ENCODE assay signal across 9 cellular contexts in the genomic region with DNA sequence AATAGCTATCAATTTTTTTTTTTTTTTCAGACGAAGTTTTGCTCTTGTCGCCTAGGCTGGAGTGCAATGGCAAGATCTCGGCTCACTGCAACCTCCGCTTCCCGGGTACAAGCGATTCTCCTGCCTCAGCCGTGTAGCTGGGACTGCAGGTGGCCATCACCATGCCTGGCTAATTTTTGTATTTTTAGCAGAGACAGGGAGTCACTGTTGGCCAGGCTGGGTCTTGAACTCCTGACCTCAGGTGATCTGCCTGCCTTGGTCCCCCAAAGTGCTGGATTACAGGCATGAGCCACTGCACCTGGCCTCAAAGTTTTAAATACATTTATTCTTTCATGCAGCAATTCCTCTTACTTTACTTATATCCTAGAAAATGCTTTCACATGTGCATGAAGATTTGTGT. TPM values are rescaled to one million over a fixed set of nuclear protein-coding genes. Genes with fewer than 3 reads are reported as not detected.
A peak's percentile ranks its signal among the peaks of the same experiment; 100 is the strongest.
DNase-seq lines count a peak whose midpoint lies in the region; ATAC-seq and TF ChIP-seq lines count a peak whose summit lies in the region.
"Had no signal": no experiment of that assay in that cellular context is flagged by ENCODE, and none has a peak within 500 bp of the region (broad histone marks: within the 10 kb centered on the region; RNA-seq: fewer than 3 reads in every experiment).

No MANE protein-coding gene starts in this region.

- no peaks in the 10 kb centered on the region for H3K27me3 Mint-ChIP-seq in stimulated activated naive CD8-positive, alpha-beta T cell treated with anti-CD3 and anti-CD28 coated beads, Interleukin-15, Interleukin-2, amounts not matched to agents 100 ng/mL and 50 ng/mL, for 24 hours

- no peak for TF ChIP-seq POLR2A in Peyer's patch (IDR thresholded peaks at IDR 0.05)
- no peak for TF ChIP-seq POLR2A in esophagus squamous epithelium (IDR thresholded peaks at IDR 0.05)

- H3K27ac ChIP-seq in Peyer's patch: peak overlapping the region; percentile 66 to 84 (median 74)
- peak overlapping the region; percentile 19 to 86 (median 54) for H3K27ac ChIP-seq in esophagus squamous epithelium
- no peak overlapping the region for H3K27ac ChIP-seq in aorta (ENCODE audit: low read depth in 1 of 2, low read length in 2 of 2)

- TF ChIP-seq CTCF in Peyer's patch (IDR thresholded peaks at IDR 0.05): no peak
- no peak for TF ChIP-seq CTCF in esophagus squamous epithelium (IDR thresholded peaks at IDR 0.05)

- H3K36me3 ChIP-seq in Peyer's patch: peaks cover 0 to 35% (median 0%) of the 10 kb centered on the region in 3 donors
- peaks cover 0 to 26% (median 5%) of the 10 kb centered on the region in 3 donors for H3K36me3 ChIP-seq in esophagus squamous epithelium
- no peaks in the 10 kb centered on the region for H3K36me3 ChIP-seq in aorta (ENCODE audit: control insufficient read depth in 1 of 2, insufficient read depth in 2 of 2, low read length in 1 of 2)

- H3K4me3 ChIP-seq in Peyer's patch: no peak overlapping the region
- no peak overlapping the region for H3K4me3 ChIP-seq in esophagus squamous epithelium
- no peak overlapping the region for H3K4me3 ChIP-seq in aorta (ENCODE audit: low read length in 2 of 2)

- ATAC-seq in stimulated activated naive CD8-positive, alpha-beta T cell treated with anti-CD3 and anti-CD28 coated beads, Interleukin-15, Interleukin-2, amounts not matched to agents 100 U/mL and 50 U/mL, for 24 hours: no peak
- ATAC-seq in aorta (ENCODE audit: low FRiP score): no peak

- peak overlapping the region; percentile 70 for H3K4me3 Mint-ChIP-seq in stimulated activated naive CD8-positive, alpha-beta T cell treated with anti-CD3 and anti-CD28 coated beads, Interleukin-15, Interleukin-2, amounts not matched to agents 100 ng/mL and 50 ng/mL, for 24 hours

- intact Hi-C loops in esophagus squamous epithelium (cut with DNase I): no loop called here
- intact Hi-C loops in aorta (cut with DNase I): no loop called here

- H3K36me3 Mint-ChIP-seq in stimulated activated naive CD8-positive, alpha-beta T cell treated with anti-CD3 and anti-CD28 coated beads, Interleukin-15, Interleukin-2, amounts not matched to agents 100 ng/mL and 50 ng/mL, for 24 hours (ENCODE audit: low read depth): peaks cover 63% of the 10 kb centered on the region

- H3K4me1 ChIP-seq in Peyer's patch (peaks cover 3 to 60% (median 17%) of the 10 kb centered on the region in 4 donors), esophagus squamous epithelium (peaks cover 24 to 74% (median 29%) of the 10 kb centered on the region in 3 donors), aorta (ENCODE audit: control insufficient read depth in 1 of 2, insufficient read depth in 2 of 2, low read length in 2 of 2) (no peaks in the 10 kb centered on the region)

- no peaks in the 10 kb centered on the region for H3K9me3 ChIP-seq in Peyer's patch
- H3K9me3 ChIP-seq in esophagus squamous epithelium: no peaks in the 10 kb centered on the region
- no peaks in the 10 kb centered on the region for H3K9me3 ChIP-seq in aorta (ENCODE audit: control insufficient read depth, low read length)

- H3K27me3 ChIP-seq in Peyer's patch (no peaks in the 10 kb centered on the region), esophagus squamous epithelium (no peaks in the 10 kb centered on the region), aorta (ENCODE audit: control insufficient read depth in 1 of 2, insufficient read depth in 2 of 2, low read length in 1 of 2) (no peaks in the 10 kb centered on the region)

- no peak for DNase-seq in stimulated activated naive CD8-positive, alpha-beta T cell treated with anti-CD3 and anti-CD28 coated beads, Interleukin-15, Interleukin-2, amounts not matched to agents 100 U/mL and 50 U/mL, for 24 hours
- DNase-seq in Peyer's patch (peak in 2 of 3 donors; percentile 12 to 52), esophagus squamous epithelium (lab: John Stamatoyannopoulos, UW) (no peak), dedifferentiated amniotic fluid mesenchymal stem cell (ENCODE audit: extremely low spot score) (no peak), NCI-H748 (lab: John Stamatoyannopoulos, UW; ENCODE audit: unreplicated experiment) (no peak), aorta (no peak), NCI-H2081 (lab: John Stamatoyannopoulos, UW) (no peak)
- DNase-seq: left ventricle myocardium superior had no signal

- H3K4me1 Mint-ChIP-seq in stimulated activated naive CD8-positive, alpha-beta T cell treated with anti-CD3 and anti-CD28 coated beads, Interleukin-15, Interleukin-2, amounts not matched to agents 100 ng/mL and 50 ng/mL, for 24 hours (ENCODE audit: low read depth): peaks cover 89% of the 10 kb centered on the region

- H3K9me3 Mint-ChIP-seq in stimulated activated naive CD8-positive, alpha-beta T cell treated with anti-CD3 and anti-CD28 coated beads, Interleukin-15, Interleukin-2, amounts not matched to agents 100 ng/mL and 50 ng/mL, for 24 hours: no peaks in the 10 kb centered on the region

- peak overlapping the region; percentile 89 for H3K27ac Mint-ChIP-seq in stimulated activated naive CD8-positive, alpha-beta T cell treated with anti-CD3 and anti-CD28 coated beads, Interleukin-15, Interleukin-2, amounts not matched to agents 100 ng/mL and 50 ng/mL, for 24 hours

- WGBS in esophagus squamous epithelium, 2 donors: 80 to 89% methylated on average over 7 of the region's 7 CpGs
- 93% methylated on average over 7 of the region's 7 CpGs for WGBS in aorta, 2 donors

RNA-seq across cellular contexts. Expression of gene TRIM14, which starts 17.6 kb away (rescaled TPM):
- total RNA-seq in Peyer's patch (100 to 1,000 TPM in 1 of 4 donors, 10 to 100 TPM in 3; 61.1 to 101 (median 72.0) TPM), esophagus squamous epithelium (10 to 100 TPM; 21.0 to 39.2 (median 31.6) TPM), aorta (10 to 100 TPM in 1 of 2 donors, 1 to 10 TPM in 1; 8.5 to 17.6 TPM)
- polyA plus RNA-seq in aorta: 1 to 10 TPM; 1.5 to 5.6 TPM

RNA-seq across cellular contexts. Expression of gene NANS, which starts 44.9 kb away (rescaled TPM):
- total RNA-seq in Peyer's patch: 10 to 100 TPM; 46.4 to 90.8 (median 76.7) TPM
- 10 to 100 TPM; 46.2 to 72.0 (median 58.4) TPM for total RNA-seq in esophagus squamous epithelium
- 10 to 100 TPM; 40.8 to 47.3 TPM for total RNA-seq in aorta
- 10 to 100 TPM; 39.2 to 57.1 TPM for polyA plus RNA-seq in aorta

Comparison
In these comparisons a context has a peak if more than half of its experiments do, and no peak if none do; other contexts are left out.
1. DNase-seq: peak in Peyer's patch (2 of 3); none in stimulated activated naive CD8-positive, alpha-beta T cell treated with anti-CD3 and anti-CD28 coated beads, Interleukin-15, Interleukin-2, amounts not matched to agents 100 U/mL and 50 U/mL, for 24 hours (single experiment), esophagus squamous epithelium (single experiment), dedifferentiated amniotic fluid mesenchymal stem cell (single experiment), NCI-H748 (single experiment), aorta (0 of 2) and NCI-H2081 (0 of 2).
2. H3K27ac ChIP-seq: peak in Peyer's patch (4 of 4) and esophagus squamous epithelium (4 of 4); none in aorta (0 of 2).